9 cellular contexts compared by ENCODE assay signal in the genomic region with DNA sequence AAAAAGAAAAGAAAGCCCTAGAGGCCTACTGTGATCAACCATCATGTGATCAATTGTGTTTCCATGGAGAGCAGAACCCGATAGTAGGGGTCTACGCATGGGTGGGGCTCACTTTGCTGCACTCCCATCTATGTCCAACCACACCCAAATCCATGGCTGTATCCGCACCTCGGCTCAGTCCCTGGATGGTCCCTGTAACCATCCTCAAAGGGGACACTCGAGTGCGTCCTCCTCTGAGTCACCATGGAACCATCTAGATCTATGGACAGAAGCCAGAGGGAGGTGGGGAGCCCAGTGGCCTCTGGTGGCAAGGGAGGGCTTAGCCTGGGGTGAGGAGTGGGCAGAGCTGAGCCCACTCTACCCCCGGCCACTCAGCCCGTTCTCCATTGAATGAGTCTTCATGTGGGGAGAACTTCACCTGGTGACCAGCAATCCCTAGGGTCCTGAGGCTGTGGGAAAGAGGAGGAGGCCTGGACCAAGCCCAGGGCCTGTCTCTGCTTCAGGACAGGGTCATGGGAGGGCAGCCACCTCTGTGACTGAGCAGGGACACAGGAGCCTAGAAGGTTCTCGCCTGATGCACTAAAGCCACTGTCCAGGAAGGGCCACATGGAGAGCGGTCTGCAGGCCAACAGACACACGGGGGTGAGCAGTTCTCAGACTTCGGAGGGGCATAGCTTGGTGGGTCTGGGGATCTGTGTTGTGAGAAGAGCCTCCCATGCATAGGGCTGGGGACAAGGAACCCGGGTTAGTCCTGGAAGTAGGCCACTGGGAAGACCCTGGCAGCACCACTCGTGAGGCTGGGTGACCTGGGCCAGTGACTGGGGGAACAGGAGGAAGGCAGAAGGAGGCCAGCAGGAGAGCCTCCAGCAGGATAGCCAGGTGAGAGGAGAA. TPM values are rescaled to one million over a fixed set of nuclear protein-coding genes. Genes with fewer than 3 reads are reported as not detected.
DNase-seq lines count a peak whose midpoint lies in the region; ATAC-seq, FAIRE-seq and TF ChIP-seq lines count a peak whose summit lies in the region.
"Had no signal": no experiment of that assay in that cellular context is flagged by ENCODE, and none has a peak within 500 bp of the region (broad histone marks: within the 10 kb centered on the region; RNA-seq: fewer than 3 reads in every experiment).

No MANE protein-coding gene starts in this region.

- H3K9ac ChIP-seq in kidney (ENCODE audit: low read length in 2 of 2): peak overlapping the region in 1 of 2 donors; percentile 74

- H3K9me3 Mint-ChIP-seq in T-helper 1 cell treated with Interleukin-12 subunit alpha and Interleukin-12 subunit beta and Interleukin-4 antibody, amounts not matched to agents 30 μg/mL and 1 μg/mL, for 36 hours: peaks cover 8% of the 10 kb centered on the region
- no peaks in the 10 kb centered on the region for H3K9me3 Mint-ChIP-seq in activated naive CD8-positive, alpha-beta T cell (ENCODE audit: low read depth)
- H3K9me3 Mint-ChIP-seq in stimulated activated naive CD8-positive, alpha-beta T cell treated with anti-CD3 and anti-CD28 coated beads, Interleukin-15, amount 100 ng/mL, for 72 hours: no peaks in the 10 kb centered on the region

- H3K27me3 Mint-ChIP-seq in T-helper 1 cell treated with Interleukin-12 subunit alpha and Interleukin-12 subunit beta and Interleukin-4 antibody, amounts not matched to agents 30 μg/mL and 1 μg/mL, for 36 hours (ENCODE audit: low read depth): peaks cover 43% of the 10 kb centered on the region
- H3K27me3 Mint-ChIP-seq in activated naive CD8-positive, alpha-beta T cell: peaks cover 18% of the 10 kb centered on the region
- peaks cover 38% of the 10 kb centered on the region for H3K27me3 Mint-ChIP-seq in stimulated activated naive CD8-positive, alpha-beta T cell treated with anti-CD3 and anti-CD28 coated beads, Interleukin-15, amount 100 ng/mL, for 72 hours

- H3K4me3 ChIP-seq in kidney (ENCODE audit: low read length in 2 of 2): peak overlapping the region; percentile 62 to 71

- peaks cover 17% of the 10 kb centered on the region for H3K36me3 Mint-ChIP-seq in T-helper 1 cell treated with Interleukin-12 subunit alpha and Interleukin-12 subunit beta and Interleukin-4 antibody, amounts not matched to agents 30 μg/mL and 1 μg/mL, for 36 hours (ENCODE audit: low read depth)
- no peaks in the 10 kb centered on the region for H3K36me3 Mint-ChIP-seq in activated naive CD8-positive, alpha-beta T cell

- DNase-seq in T-helper 1 cell (no peak), kidney (no peak), GM10248 (ENCODE audit: extremely low spot score) (no peak), urothelium cell line (ENCODE audit: low spot score) (no peak)
- no peak for DNase-seq in stimulated activated naive CD8-positive, alpha-beta T cell treated with anti-CD3 and anti-CD28 coated beads, Interleukin-15, amount 100 ng/mL, for 72 hours
- no peak for DNase-seq in activated effector memory CD4-positive, alpha-beta T cell treated with Interleukin-2 at 50 U/mL for 16 hours

- CTCF ChIA-PET in GM10248 (lab: Yijun Ruan, JAX): interaction anchor here (1.5 to 1.9 kb wide), 2 partner anchors 11 to 15 kb away, joined by 5 read pairs; no protein-coding TSS in a partner anchor

- intact Hi-C loops in kidney (cut with DNase I): loop anchor here (5.0 kb wide), 1 partner anchor 69 kb away; no protein-coding TSS in a partner anchor

- no peak for ATAC-seq in stimulated activated naive CD8-positive, alpha-beta T cell treated with anti-CD3 and anti-CD28 coated beads, Interleukin-15, amount 100 ng/mL, for 72 hours

- H3K27ac ChIP-seq in kidney (ENCODE audit: low read depth in 2 of 2, low read length in 2 of 2): no peak overlapping the region

- H3K27ac Mint-ChIP-seq in T-helper 1 cell treated with Interleukin-12 subunit alpha and Interleukin-12 subunit beta and Interleukin-4 antibody, amounts not matched to agents 30 μg/mL and 1 μg/mL, for 36 hours: peak overlapping the region; percentile 81
- no peak overlapping the region for H3K27ac Mint-ChIP-seq in activated naive CD8-positive, alpha-beta T cell
- H3K27ac Mint-ChIP-seq in stimulated activated naive CD8-positive, alpha-beta T cell treated with anti-CD3 and anti-CD28 coated beads, Interleukin-15, amount 100 ng/mL, for 72 hours: no peak overlapping the region

- peak overlapping the region; percentile 93 for H3K4me3 Mint-ChIP-seq in T-helper 1 cell treated with Interleukin-12 subunit alpha and Interleukin-12 subunit beta and Interleukin-4 antibody, amounts not matched to agents 30 μg/mL and 1 μg/mL, for 36 hours
- H3K4me3 Mint-ChIP-seq in activated naive CD8-positive, alpha-beta T cell: peak overlapping the region; percentile 84
- peak overlapping the region; percentile 93 to 94 for H3K4me3 Mint-ChIP-seq in stimulated activated naive CD8-positive, alpha-beta T cell treated with anti-CD3 and anti-CD28 coated beads, Interleukin-15, amount 100 ng/mL, for 72 hours

- no peaks in the 10 kb centered on the region for H3K9me3 ChIP-seq in kidney (ENCODE audit: control insufficient read depth in 1 of 2, low read length in 2 of 2)

- no peak for TF ChIP-seq CTCF in kidney (IDR thresholded peaks at IDR 0.05; ENCODE audit: borderline replicate concordance, extremely low read depth, insufficient read depth)
- no peak for TF ChIP-seq CTCF in GM10248 (IDR thresholded peaks at IDR 0.05; ENCODE audit: control extremely low read depth, extremely low read depth, low read depth, missing control alignments)

- H3K4me1 ChIP-seq in kidney (ENCODE audit: control insufficient read depth in 1 of 2, insufficient read depth in 1 of 2, low read depth in 1 of 2, low read length in 2 of 2): peaks cover 0 to 6% of the 10 kb centered on the region in 2 donors

- POLR2A ChIA-PET in GM10248 (lab: Yijun Ruan, JAX): no interaction called here

- FAIRE-seq in kidney (lab: Jason Lieb, UNC): no peak
- FAIRE-seq in urothelium cell line (lab: Jason Lieb, UNC): no peak
- FAIRE-seq: A204.1 had no signal

- no peaks in the 10 kb centered on the region for H3K36me3 ChIP-seq in kidney (ENCODE audit: control insufficient read depth in 1 of 2, insufficient read depth in 2 of 2, low read length in 2 of 2)

- H3K4me1 Mint-ChIP-seq in T-helper 1 cell treated with Interleukin-12 subunit alpha and Interleukin-12 subunit beta and Interleukin-4 antibody, amounts not matched to agents 30 μg/mL and 1 μg/mL, for 36 hours (ENCODE audit: low read depth): peaks cover 36% of the 10 kb centered on the region
- peaks cover 30% of the 10 kb centered on the region for H3K4me1 Mint-ChIP-seq in activated naive CD8-positive, alpha-beta T cell (ENCODE audit: low read depth)
- H3K4me1 Mint-ChIP-seq in stimulated activated naive CD8-positive, alpha-beta T cell treated with anti-CD3 and anti-CD28 coated beads, Interleukin-15, amount 100 ng/mL, for 72 hours: peaks cover 69% of the 10 kb centered on the region

RNA-seq across cellular contexts. Expression of gene RAET1L, which starts 19.3 kb away (rescaled TPM):
- 3.3 TPM for total RNA-seq in kidney
- polyA plus RNA-seq in kidney (ENCODE audit: insufficient read depth, low read depth, low replicate concordance): not detected

RNA-seq across cellular contexts. Expression of gene ULBP1, which starts 42.3 kb away (rescaled TPM):
- total RNA-seq in kidney: 0.72 TPM
- 0.47 TPM for polyA plus RNA-seq in kidney (ENCODE audit: insufficient read depth, low read depth, low replicate concordance)
